Comparison of ENCODE assay signal across 16 cellular contexts in the genomic region with DNA sequence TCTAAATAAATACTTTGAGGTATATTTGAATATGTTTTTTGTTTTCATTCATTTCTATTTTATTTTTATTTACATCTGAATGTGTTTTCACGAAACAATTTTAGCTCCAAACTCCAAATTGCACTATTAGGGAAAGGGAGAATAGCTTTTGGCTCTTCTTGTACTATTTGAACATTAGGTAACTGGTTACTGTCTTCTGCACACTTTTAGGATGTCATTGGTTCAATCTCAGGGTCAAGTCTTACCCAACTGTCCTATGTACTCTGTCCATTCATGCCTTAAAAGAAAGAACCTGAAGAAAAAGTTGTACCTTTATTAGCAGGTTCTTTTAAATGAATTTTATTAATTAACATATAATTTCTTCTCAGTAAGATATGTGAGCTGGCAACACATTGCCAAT. TPM values are rescaled to one million over a fixed set of nuclear protein-coding genes. Genes with fewer than 3 reads are reported as not detected.
DNase-seq lines count a peak whose midpoint lies in the region; ATAC-seq and TF ChIP-seq lines count a peak whose summit lies in the region.
"Had no signal": no experiment of that assay in that cellular context is flagged by ENCODE, and none has a peak within 500 bp of the region (broad histone marks: within the 10 kb centered on the region; RNA-seq: fewer than 3 reads in every experiment).

No MANE protein-coding gene starts in this region.

- H3K9me3 Mint-ChIP-seq in chondrocyte (ENCODE audit: low read depth) = peaks cover 3% of the 10 kb centered on the region

- peaks cover 32% of the 10 kb centered on the region for H3K4me1 ChIP-seq in DND-41 (ENCODE audit: insufficient read depth, low read length)
- H3K4me1 ChIP-seq in muscle layer of duodenum (ENCODE audit: control insufficient read depth in 1 of 2, insufficient read depth in 2 of 2, low read length in 2 of 2) = peaks cover 0 to 14% of the 10 kb centered on the region in 2 donors
- peaks cover 27 to 73% of the 10 kb centered on the region in 2 donors for H3K4me1 ChIP-seq in thoracic aorta (ENCODE audit: control insufficient read depth in 1 of 2, low read depth in 2 of 2)

- H4K20me1 ChIP-seq in DND-41 (ENCODE audit: insufficient read depth, low read length) = no peaks in the 10 kb centered on the region

- peak overlapping the region; percentile 72 for H3K4me2 ChIP-seq in DND-41 (ENCODE audit: insufficient read depth, low read length)

- H3K9ac ChIP-seq in DND-41 (ENCODE audit: low read depth, low read length) = no peak overlapping the region

- ATAC-seq in DND-41 (ENCODE audit: insufficient read depth, low read depth) (no peak), thoracic aorta (ENCODE audit: insufficient number of reproducible peaks, low FRiP score, low read depth) (no peak), GM18907 (IDR thresholded peaks at IDR 0.05; ENCODE audit: unreplicated experiment) (no peak)

- H3K27ac Mint-ChIP-seq in chondrocyte (ENCODE audit: unreplicated experiment) = peak overlapping the region; percentile 99

- H2AFZ ChIP-seq in DND-41 (ENCODE audit: low read depth, low read length) = no peak overlapping the region

- H3K36me3 ChIP-seq in DND-41 (ENCODE audit: insufficient read depth, low read length) = no peaks in the 10 kb centered on the region
- H3K36me3 ChIP-seq in muscle layer of duodenum (ENCODE audit: control insufficient read depth in 1 of 2, insufficient read depth in 2 of 2, low read length in 2 of 2) = no peaks in the 10 kb centered on the region
- no peaks in the 10 kb centered on the region for H3K36me3 ChIP-seq in thoracic aorta
- no peaks in the 10 kb centered on the region for H3K36me3 ChIP-seq in H7 (replicated peaks; ENCODE audit: control insufficient read depth, insufficient read depth, low read length)

- H3K27me3 Mint-ChIP-seq in chondrocyte (ENCODE audit: low read depth) = no peaks in the 10 kb centered on the region

- H3K4me3 Mint-ChIP-seq in chondrocyte (ENCODE audit: unreplicated experiment) = no peak overlapping the region

- H3K4me3 ChIP-seq in DND-41 (ENCODE audit: low read depth in 1 of 2, low read length in 2 of 2) (no peak overlapping the region), muscle layer of duodenum (ENCODE audit: low read depth in 1 of 2, low read length in 2 of 2) (no peak overlapping the region), thoracic aorta (no peak overlapping the region), H7 (ENCODE audit: insufficient read depth, low read depth, low read length) (no peak overlapping the region)

- H3K9me3 ChIP-seq in DND-41 (ENCODE audit: insufficient read depth, low read length, severe bottlenecking) = no peaks in the 10 kb centered on the region
- no peaks in the 10 kb centered on the region for H3K9me3 ChIP-seq in muscle layer of duodenum (ENCODE audit: control insufficient read depth in 1 of 2, low read length in 2 of 2)
- H3K9me3 ChIP-seq in thoracic aorta = no peaks in the 10 kb centered on the region

- H3K27ac ChIP-seq in DND-41 (ENCODE audit: low read length) (no peak overlapping the region; the same call in 1 of the 2 replicates), muscle layer of duodenum (ENCODE audit: low read length) (peak overlapping the region; percentile 66), thoracic aorta (peak overlapping the region; percentile 71 to 74)

- H3K27me3 ChIP-seq in DND-41 (ENCODE audit: insufficient read depth, low read length, poor library complexity) (no peaks in the 10 kb centered on the region), muscle layer of duodenum (ENCODE audit: low read depth, low read length) (no peaks in the 10 kb centered on the region), thoracic aorta (replicated peaks; ENCODE audit: insufficient read depth) (no peaks in the 10 kb centered on the region), H7 (ENCODE audit: control insufficient read depth, insufficient read depth, low read length) (no peaks in the 10 kb centered on the region)

- H3K36me3 Mint-ChIP-seq in chondrocyte (ENCODE audit: low read depth) = peaks cover 6% of the 10 kb centered on the region

- no peak for TF ChIP-seq CTCF in DND-41 (IDR thresholded peaks at IDR 0.05; ENCODE audit: borderline replicate concordance, extremely low read depth, low read length, poor library complexity, severe bottlenecking)
- TF ChIP-seq CTCF in chondrocyte (IDR thresholded peaks at IDR 0.05) = no peak
- TF ChIP-seq CTCF in thoracic aorta (IDR thresholded peaks at IDR 0.05) = no peak

- peaks cover 7% of the 10 kb centered on the region for H3K79me2 ChIP-seq in DND-41 (ENCODE audit: insufficient read depth, low read length)

- peaks cover 91% of the 10 kb centered on the region for H3K4me1 Mint-ChIP-seq in chondrocyte (ENCODE audit: low read depth)

- DNase-seq in DND-41 = no peak
- DNase-seq in chondrocyte (ENCODE audit: low spot score) = no peak
- no peak for DNase-seq in thoracic aorta (ENCODE audit: low spot score)
- no peak for DNase-seq in AG08395 (ENCODE audit: low spot score)
- DNase-seq in OCI-M2 (lab: John Stamatoyannopoulos, UW; ENCODE audit: unreplicated experiment) = no peak
- no peak for DNase-seq in H7
- DNase-seq: C1 segment of cervical spinal cord, GF-D8, GOT3, NCI-H1092 treated with DMSO at 0.1 percent for 48 hours, NCI-H1694, NCI-H2227 treated with DMSO at 0.1 percent for 48 hours, NCI-H524 treated with DMSO at 0.1 percent for 48 hours, SHP77 had no signal

RNA-seq across cellular contexts. Expression of gene ITGA1, which starts 51.6 kb away (rescaled TPM):
- total RNA-seq in chondrocyte = 228 to 346 TPM (median 340 TPM) in 3 replicates
- total RNA-seq in thoracic aorta = 100 to 1,000 TPM; 125 to 169 TPM
- 1.00 and 2.6 TPM in 2 replicates for total RNA-seq in H7 (2014; rRNA removed; shearing (Covaris generic))

RNA-seq across cellular contexts. Expression of gene PELO, which starts 51.6 kb away (rescaled TPM):
- total RNA-seq in chondrocyte (133 to 154 TPM (median 134 TPM) in 3 replicates), thoracic aorta (10 to 100 TPM; 28.8 to 44.7 TPM)
- total RNA-seq in H7 (2014; rRNA removed; shearing (Covaris generic)) = 27.1 and 27.6 TPM in 2 replicates

Comparison
In these comparisons a context has a peak if more than half of its experiments do, and no peak if none do; other contexts are left out.
1. RNA of gene ITGA1, which starts 51.6 kb away (total RNA-seq): 228 to 346 TPM in chondrocyte and 125 to 169 TPM in thoracic aorta; 1.00 to 2.6 TPM in H7; every median in the first group is over 10 times any median in the second.